ENCODE assay signal across 9 cellular contexts in genomic region chr1:246971322-246971721, GRCh38. TPM values are rescaled to one million over a fixed set of nuclear protein-coding genes. Genes with fewer than 3 reads are reported as not detected.
A peak's percentile ranks its signal among the peaks of the same experiment; 100 is the strongest.
DNase-seq lines count a peak whose midpoint lies in the region; ATAC-seq, FAIRE-seq and TF ChIP-seq lines count a peak whose summit lies in the region.
"Had no signal": no experiment of that assay in that cellular context is flagged by ENCODE, and none has a peak within 500 bp of the region (broad histone marks: within the 10 kb centered on the region; RNA-seq: fewer than 3 reads in every experiment).

No MANE protein-coding gene starts in this region.

- no peak for ATAC-seq in HG03342 (IDR thresholded peaks at IDR 0.05; ENCODE audit: unreplicated experiment)

- peaks cover 20% of the 10 kb centered on the region for H3K9me3 Mint-ChIP-seq in activated CD4-positive, alpha-beta memory T cell treated with anti-CD3 and anti-CD28 coated beads, Interleukin-2, amount 10 ng/mL, durations not matched to agents 7 days and 5 days

- POLR2A ChIA-PET in activated CD4-positive, alpha-beta memory T cell treated with anti-CD3 and anti-CD28 coated beads, Interleukin-2, amount 10 ng/mL, durations not matched to agents 7 days and 5 days (lab: Charles Lee): no interaction called here

- FAIRE-seq in D721Med (lab: Jason Lieb, UNC): no peak

- no peaks in the 10 kb centered on the region for H3K4me1 Mint-ChIP-seq in activated CD4-positive, alpha-beta memory T cell treated with anti-CD3 and anti-CD28 coated beads, Interleukin-2, amount 10 ng/mL, durations not matched to agents 7 days and 5 days

- DNase-seq in D721Med (ENCODE audit: insufficient read length, low spot score) (no peak), NCI-H146 treated with DMSO at 0.1 percent for 48 hours (lab: John Stamatoyannopoulos, UW; ENCODE audit: unreplicated experiment) (peak; percentile 44), fibroblast of gingiva (ENCODE audit: low read depth) (peak; percentile 45), posterior cingulate gyrus (peak in 7 of 10 donors; percentile 46 to 95 (median 58)), HK-2 (ENCODE audit: unreplicated experiment) (no peak), NCI-H1436 (lab: John Stamatoyannopoulos, UW) (no peak)
- DNase-seq in activated CD4-positive, alpha-beta memory T cell treated with anti-CD3 and anti-CD28 coated beads, Interleukin-2, amount 10 ng/mL, durations not matched to agents 7 days and 5 days: peak; percentile 45

- no peak overlapping the region for H3K4me3 Mint-ChIP-seq in activated CD4-positive, alpha-beta memory T cell treated with anti-CD3 and anti-CD28 coated beads, Interleukin-2, amount 10 ng/mL, durations not matched to agents 7 days and 5 days

- intact Hi-C loops in posterior cingulate gyrus (cut with DNase I): no loop called here

- TF ChIP-seq CTCF in D721Med (IDR thresholded peaks at IDR 0.05; ENCODE audit: insufficient read depth, missing control alignments): peak; percentile 26

- H3K36me3 Mint-ChIP-seq in activated CD4-positive, alpha-beta memory T cell treated with anti-CD3 and anti-CD28 coated beads, Interleukin-2, amount 10 ng/mL, durations not matched to agents 7 days and 5 days (ENCODE audit: low read depth): no peaks in the 10 kb centered on the region

- no peak overlapping the region for H3K27ac Mint-ChIP-seq in activated CD4-positive, alpha-beta memory T cell treated with anti-CD3 and anti-CD28 coated beads, Interleukin-2, amount 10 ng/mL, durations not matched to agents 7 days and 5 days
- H3K27ac Mint-ChIP-seq: IgD-negative memory B cell had no signal

- H3K27me3 Mint-ChIP-seq in activated CD4-positive, alpha-beta memory T cell treated with anti-CD3 and anti-CD28 coated beads, Interleukin-2, amount 10 ng/mL, durations not matched to agents 7 days and 5 days: no peaks in the 10 kb centered on the region

- CTCF ChIA-PET in activated CD4-positive, alpha-beta memory T cell treated with anti-CD3 and anti-CD28 coated beads, Interleukin-2, amount 10 ng/mL, durations not matched to agents 7 days and 5 days (lab: Charles Lee): interaction anchor here (0.7 to 3.5 kb wide), 4 partner anchors 11 to 89 kb away, joined by 3 to 9 read pairs (median 4); no protein-coding TSS in a partner anchor

RNA-seq across cellular contexts. Expression of gene ZNF695, which starts 36.5 kb away (rescaled TPM):
- total RNA-seq in activated CD4-positive, alpha-beta memory T cell treated with anti-CD3 and anti-CD28 coated beads, Interleukin-2, amount 10 ng/mL, durations not matched to agents 7 days and 5 days: under 1 TPM; 0.43 to 0.63 TPM

RNA-seq across cellular contexts. Expression of gene AHCTF1, which starts 39.6 kb away (rescaled TPM):
- total RNA-seq in activated CD4-positive, alpha-beta memory T cell treated with anti-CD3 and anti-CD28 coated beads, Interleukin-2, amount 10 ng/mL, durations not matched to agents 7 days and 5 days: 10 to 100 TPM; 26.9 to 27.8 TPM

Comparison
In these comparisons a context has a peak if more than half of its experiments do, and no peak if none do; other contexts are left out.
1. DNase-seq: peak in NCI-H146 treated with DMSO at 0.1 percent for 48 hours (single experiment), activated CD4-positive, alpha-beta memory T cell treated with anti-CD3 and anti-CD28 coated beads, Interleukin-2, amount 10 ng/mL, durations not matched to agents 7 days and 5 days (single experiment), fibroblast of gingiva (single experiment) and posterior cingulate gyrus (7 of 10); none in D721Med (single experiment), HK-2 (single experiment) and NCI-H1436 (single experiment).